ENCODE assay signal across 8 cellular contexts in the genomic region with DNA sequence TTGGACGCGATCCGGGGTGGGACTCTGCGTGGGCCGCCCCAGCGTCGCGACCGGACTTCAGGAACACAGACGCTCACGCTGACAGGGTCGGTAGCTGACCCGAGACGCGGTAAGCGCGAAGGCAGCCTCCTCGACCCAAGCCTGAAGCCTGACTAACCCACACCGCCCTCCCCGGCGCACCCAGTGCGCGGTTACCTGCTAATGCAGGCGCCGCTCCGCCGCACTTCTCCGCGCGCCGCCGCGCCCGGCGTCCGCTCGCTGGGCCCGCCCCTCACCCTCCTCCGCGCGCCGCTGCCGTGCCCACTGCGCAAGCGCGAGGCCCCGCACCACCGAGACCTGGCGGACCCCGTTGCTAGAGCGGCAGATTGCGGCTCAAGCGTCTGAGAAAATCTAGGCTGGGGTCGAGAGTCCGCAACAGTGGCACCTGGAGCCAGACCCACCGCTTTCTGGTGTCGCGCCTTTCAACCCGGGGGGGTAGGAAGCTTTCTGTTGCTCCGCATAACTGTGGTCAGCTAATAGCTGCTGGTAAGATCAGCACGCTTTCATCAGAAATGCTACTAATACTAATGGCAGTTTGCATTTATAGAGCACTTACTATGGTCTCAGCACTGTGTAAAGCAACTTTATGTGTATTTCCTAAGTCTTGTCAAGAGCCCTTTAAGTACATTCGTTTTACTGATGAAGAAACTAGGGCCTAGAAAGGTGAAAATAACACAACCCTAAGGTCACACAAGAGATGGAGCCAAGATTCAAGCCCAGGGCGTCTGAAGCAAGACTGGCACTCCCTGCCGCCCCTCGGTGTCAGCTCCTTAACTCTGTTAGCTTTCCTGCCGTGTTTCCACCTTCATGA. TPM values are rescaled to one million over a fixed set of nuclear protein-coding genes. Genes with fewer than 3 reads are reported as not detected.
DNase-seq lines count a peak whose midpoint lies in the region; ATAC-seq, FAIRE-seq and TF ChIP-seq lines count a peak whose summit lies in the region.

TBCCD1 (minus strand) TSS at position 268 of the 850 bp plus-strand sequence. CDS start 3,010 bp downstream, outside the sequence.

- ATAC-seq in HG02798 (IDR thresholded peaks at IDR 0.05; ENCODE audit: poor library complexity, unreplicated experiment) (peak; percentile 55), heart left ventricle (peak; percentile 57 to 86 (median 77))

- H3K27me3 ChIP-seq in adrenal gland: no peaks in the 10 kb centered on the region
- H3K27me3 ChIP-seq in heart left ventricle: no peaks in the 10 kb centered on the region
- H3K27me3 ChIP-seq in transverse colon: no peaks in the 10 kb centered on the region

- TF ChIP-seq POLR2A in GM12892 (IDR thresholded peaks at IDR 0.05; ENCODE audit: low read depth, low read length) (peak; percentile 98), adrenal gland (IDR thresholded peaks at IDR 0.05) (peak; percentile 91 to 95), heart left ventricle (IDR thresholded peaks at IDR 0.05) (peak; percentile 82 to 95), transverse colon (IDR thresholded peaks at IDR 0.05) (peak; percentile 96)

- H3K4me1 ChIP-seq in adrenal gland (replicated peaks in 1 of 2) (peaks cover 23 to 46% of the 10 kb centered on the region in 2 donors), heart left ventricle (peaks cover 5 to 61% (median 40%) of the 10 kb centered on the region in 12 donors), transverse colon (peaks cover 21 to 55% (median 34%) of the 10 kb centered on the region in 4 donors)

- TF ChIP-seq CTCF in adrenal gland (IDR thresholded peaks at IDR 0.05): no peak
- no peak for TF ChIP-seq CTCF in heart left ventricle (IDR thresholded peaks at IDR 0.05)
- no peak for TF ChIP-seq CTCF in transverse colon (IDR thresholded peaks at IDR 0.05)

- H3K4me3 ChIP-seq in adrenal gland (peak within 1 kb of the TSS; percentile 35 to 96 (median 61)), heart left ventricle (peak within 1 kb of the TSS; percentile 59 to 92 (median 83)), transverse colon (peak within 1 kb of the TSS; percentile 76 to 98 (median 84))

- peak; percentile 66 for DNase-seq in GM12892 (ENCODE audit: insufficient read length)
- peak; percentile 89 for DNase-seq in NCI-H1436 (lab: John Stamatoyannopoulos, UW)
- peak; percentile 86 to 94 (median 89) for DNase-seq in T-helper 1 cell
- DNase-seq in adrenal gland: peak; percentile 87 to 94 (median 90)
- peak; percentile 92 to 96 (median 93) for DNase-seq in heart left ventricle
- peak; percentile 82 for DNase-seq in pons (ENCODE audit: low spot score)
- DNase-seq in transverse colon: peak; percentile 95

- 0 to 2% (median 0%) methylated on average over 5 to 66 of the region's 66 CpGs for WGBS in adrenal gland, 4 donors
- WGBS in heart left ventricle, 4 donors: 0 to 1% (median 1%) methylated on average over 15 to 66 of the region's 66 CpGs
- WGBS in transverse colon (ENCODE audit: low coverage in 1 of 2), 2 donors: 0% methylated on average over 5 to 54 of the region's 66 CpGs

- no peaks in the 10 kb centered on the region for H3K9me3 ChIP-seq in adrenal gland (replicated peaks in 1 of 3)
- H3K9me3 ChIP-seq in heart left ventricle: no peaks in the 10 kb centered on the region
- H3K9me3 ChIP-seq in transverse colon: no peaks in the 10 kb centered on the region

- intact Hi-C loops in adrenal gland (cut with DNase I) (no loop called here), heart left ventricle (cut with DNase I) (loop anchor here in 3 of 10 donors (2.0 to 10.0 kb wide), 3 partner anchors 216 to 462 kb away; partner anchors contain the start of genes ETV5 (in 2 of the 3) and EIF4A2 (in 1 of the 3)), transverse colon (cut with DNase I; ENCODE audit: low total_unique reads) (no loop called here)

- H3K36me3 ChIP-seq in adrenal gland (replicated peaks in 1 of 2) (peaks cover 0 to 15% of the 10 kb centered on the region in 2 donors), heart left ventricle (peaks cover 0 to 20% (median 18%) of the 10 kb centered on the region in 9 donors), transverse colon (peaks cover 0 to 6% (median 0%) of the 10 kb centered on the region in 4 donors)

- no peak for TF ChIP-seq EP300 in transverse colon (IDR thresholded peaks at IDR 0.05; ENCODE audit: low read depth)

- peak; percentile 96 for FAIRE-seq in GM12892 (lab: Jason Lieb, UNC)

- H3K27ac ChIP-seq in adrenal gland (peak within 1 kb of the TSS; percentile 18 to 92 (median 85)), heart left ventricle (peak within 1 kb of the TSS; percentile 59 to 94 (median 86)), transverse colon (peak within 1 kb of the TSS; percentile 92 to 99 (median 94))

- in situ Hi-C loops in transverse colon (cut with MboI; ENCODE audit: low pct_ligation_motif_present in 1 of 4, low pct_unique_long_range_greater_than_20kb in 1 of 4, low sequenced_read_pairs in 3 of 4): no loop called here

RNA-seq across cellular contexts. Expression of gene TBCCD1, which starts in this region (rescaled TPM):
- 10.8 TPM for polyA plus RNA-seq in GM12892 (2012; ENCODE audit: missing spikeins)
- total RNA-seq in adrenal gland (10 to 100 TPM in 4 of 8 donors, 1 to 10 TPM in 4; 7.8 to 18.1 (median 9.4) TPM), heart left ventricle (1 to 10 TPM; 6.2 to 9.8 (median 7.6) TPM), transverse colon (10 to 100 TPM in 3 of 4 donors, 1 to 10 TPM in 1; 7.1 to 15.4 (median 13.9) TPM)
- polyA plus RNA-seq in adrenal gland (10 to 100 TPM in 1 of 3 donors, 1 to 10 TPM in 2; 3.3 to 14.2 (median 3.3) TPM), heart left ventricle (10 to 100 TPM in 1 of 2 donors, 1 to 10 TPM in 1; 2.9 to 10.3 TPM)

Comparison
In these comparisons a context has a peak if more than half of its experiments do, and no peak if none do; other contexts are left out.
1. Peak in every context shown above with its lines: DNase-seq, ATAC-seq, H3K4me3 ChIP-seq and H3K27ac ChIP-seq.